In the genomic region with DNA sequence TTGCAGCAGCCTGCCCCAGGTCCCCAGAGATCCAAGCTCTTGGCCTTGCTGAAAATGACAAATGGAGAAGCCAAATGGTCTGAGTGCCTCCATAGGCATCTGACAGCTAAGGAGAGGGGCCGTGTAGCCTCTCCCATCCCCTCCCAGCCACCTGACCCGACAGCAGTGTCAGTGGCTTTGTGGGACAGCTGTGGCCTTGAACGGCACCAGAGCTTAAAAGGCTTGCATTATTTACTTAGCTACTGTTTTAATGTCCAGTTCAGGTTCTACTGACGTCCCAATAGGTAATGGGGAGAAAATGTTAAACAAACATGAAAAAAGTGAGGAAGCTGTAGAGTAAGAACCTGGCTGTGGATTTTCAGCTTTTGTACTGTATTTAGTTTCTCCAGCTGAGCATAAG, we compare ENCODE assay signal across 1 cellular context.
TF ChIP-seq lines count a peak whose summit lies in the region.

No MANE protein-coding gene starts in this region.

TF ChIP-seq in HepG2, 621 proteins besides CTCF, POLR2A, EP300 and RAD21 (continued from another document and continues in another):
- TF ChIP-seq, protein P1, sequence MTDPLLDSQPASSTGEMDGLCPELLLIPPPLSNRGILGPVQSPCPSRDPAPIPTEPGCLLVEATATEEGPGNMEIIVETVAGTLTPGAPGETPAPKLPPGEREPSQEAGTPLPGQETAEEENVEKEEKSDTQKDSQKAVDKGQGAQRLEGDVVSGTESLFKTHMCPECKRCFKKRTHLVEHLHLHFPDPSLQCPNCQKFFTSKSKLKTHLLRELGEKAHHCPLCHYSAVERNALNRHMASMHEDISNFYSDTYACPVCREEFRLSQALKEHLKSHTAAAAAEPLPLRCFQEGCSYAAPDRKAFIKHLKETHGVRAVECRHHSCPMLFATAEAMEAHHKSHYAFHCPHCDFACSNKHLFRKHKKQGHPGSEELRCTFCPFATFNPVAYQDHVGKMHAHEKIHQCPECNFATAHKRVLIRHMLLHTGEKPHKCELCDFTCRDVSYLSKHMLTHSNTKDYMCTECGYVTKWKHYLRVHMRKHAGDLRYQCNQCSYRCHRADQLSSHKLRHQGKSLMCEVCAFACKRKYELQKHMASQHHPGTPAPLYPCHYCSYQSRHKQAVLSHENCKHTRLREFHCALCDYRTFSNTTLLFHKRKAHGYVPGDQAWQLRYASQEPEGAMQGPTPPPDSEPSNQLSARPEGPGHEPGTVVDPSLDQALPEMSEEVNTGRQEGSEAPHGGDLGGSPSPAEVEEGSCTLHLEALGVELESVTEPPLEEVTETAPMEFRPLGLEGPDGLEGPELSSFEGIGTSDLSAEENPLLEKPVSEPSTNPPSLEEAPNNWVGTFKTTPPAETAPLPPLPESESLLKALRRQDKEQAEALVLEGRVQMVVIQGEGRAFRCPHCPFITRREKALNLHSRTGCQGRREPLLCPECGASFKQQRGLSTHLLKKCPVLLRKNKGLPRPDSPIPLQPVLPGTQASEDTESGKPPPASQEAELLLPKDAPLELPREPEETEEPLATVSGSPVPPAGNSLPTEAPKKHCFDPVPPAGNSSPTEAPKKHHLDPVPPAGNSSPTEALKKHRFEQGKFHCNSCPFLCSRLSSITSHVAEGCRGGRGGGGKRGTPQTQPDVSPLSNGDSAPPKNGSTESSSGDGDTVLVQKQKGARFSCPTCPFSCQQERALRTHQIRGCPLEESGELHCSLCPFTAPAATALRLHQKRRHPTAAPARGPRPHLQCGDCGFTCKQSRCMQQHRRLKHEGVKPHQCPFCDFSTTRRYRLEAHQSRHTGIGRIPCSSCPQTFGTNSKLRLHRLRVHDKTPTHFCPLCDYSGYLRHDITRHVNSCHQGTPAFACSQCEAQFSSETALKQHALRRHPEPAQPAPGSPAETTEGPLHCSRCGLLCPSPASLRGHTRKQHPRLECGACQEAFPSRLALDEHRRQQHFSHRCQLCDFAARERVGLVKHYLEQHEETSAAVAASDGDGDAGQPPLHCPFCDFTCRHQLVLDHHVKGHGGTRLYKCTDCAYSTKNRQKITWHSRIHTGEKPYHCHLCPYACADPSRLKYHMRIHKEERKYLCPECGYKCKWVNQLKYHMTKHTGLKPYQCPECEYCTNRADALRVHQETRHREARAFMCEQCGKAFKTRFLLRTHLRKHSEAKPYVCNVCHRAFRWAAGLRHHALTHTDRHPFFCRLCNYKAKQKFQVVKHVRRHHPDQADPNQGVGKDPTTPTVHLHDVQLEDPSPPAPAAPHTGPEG (CRISPR knock-in tag; IDR thresholded peaks at IDR 0.05), result no peak
- TF ChIP-seq, protein P2, sequence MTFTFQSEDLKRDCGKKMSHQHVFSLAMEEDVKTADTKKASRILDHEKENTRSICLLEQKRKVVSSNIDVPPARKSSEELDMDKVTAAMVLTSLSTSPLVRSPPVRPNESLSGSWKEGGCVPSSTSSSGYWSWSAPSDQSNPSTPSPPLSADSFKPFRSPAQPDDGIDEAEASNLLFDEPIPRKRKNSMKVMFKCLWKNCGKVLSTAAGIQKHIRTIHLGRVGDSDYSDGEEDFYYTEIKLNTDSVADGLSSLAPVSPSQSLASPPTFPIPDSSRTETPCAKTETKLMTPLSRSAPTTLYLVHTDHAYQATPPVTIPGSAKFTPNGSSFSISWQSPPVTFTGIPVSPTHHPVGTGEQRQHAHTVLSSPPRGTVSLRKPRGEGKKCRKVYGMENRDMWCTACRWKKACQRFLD (CRISPR knock-in tag; IDR thresholded peaks at IDR 0.05; ENCODE audit: borderline replicate concordance), result no peak
- no peak for TF ChIP-seq RFX5 (IDR thresholded peaks at IDR 0.05; ENCODE audit: low read depth, low read length)
- no peak for TF ChIP-seq HNRNPH1 (optimal IDR thresholded peaks at IDR 0.05; ENCODE audit: low read depth, low read length)
- no peak for TF ChIP-seq ZNF747 (CRISPR knock-in tag; IDR thresholded peaks at IDR 0.05; ENCODE audit: borderline replicate concordance)
- no peak for TF ChIP-seq ZNF207 (IDR thresholded peaks at IDR 0.05; ENCODE audit: borderline replicate concordance)
- TF ChIP-seq GPN1 (CRISPR knock-in tag; IDR thresholded peaks at IDR 0.05; ENCODE audit: borderline replicate concordance), result no peak
- TF ChIP-seq MXI1 (IDR thresholded peaks at IDR 0.05; ENCODE audit: borderline replicate concordance, low read depth, low read length), result no peak; the same call in 2 of the 3 replicates
- TF ChIP-seq ERF (CRISPR knock-in tag; IDR thresholded peaks at IDR 0.05), result peak; percentile 46; the same call in 1 of the 2 replicates
- TF ChIP-seq SNRNP70 (IDR thresholded peaks at IDR 0.05; ENCODE audit: low read depth, low read length), result no peak
- TF ChIP-seq TBP (CRISPR knock-in tag; IDR thresholded peaks at IDR 0.05), result no peak
- TF ChIP-seq, protein P3, sequence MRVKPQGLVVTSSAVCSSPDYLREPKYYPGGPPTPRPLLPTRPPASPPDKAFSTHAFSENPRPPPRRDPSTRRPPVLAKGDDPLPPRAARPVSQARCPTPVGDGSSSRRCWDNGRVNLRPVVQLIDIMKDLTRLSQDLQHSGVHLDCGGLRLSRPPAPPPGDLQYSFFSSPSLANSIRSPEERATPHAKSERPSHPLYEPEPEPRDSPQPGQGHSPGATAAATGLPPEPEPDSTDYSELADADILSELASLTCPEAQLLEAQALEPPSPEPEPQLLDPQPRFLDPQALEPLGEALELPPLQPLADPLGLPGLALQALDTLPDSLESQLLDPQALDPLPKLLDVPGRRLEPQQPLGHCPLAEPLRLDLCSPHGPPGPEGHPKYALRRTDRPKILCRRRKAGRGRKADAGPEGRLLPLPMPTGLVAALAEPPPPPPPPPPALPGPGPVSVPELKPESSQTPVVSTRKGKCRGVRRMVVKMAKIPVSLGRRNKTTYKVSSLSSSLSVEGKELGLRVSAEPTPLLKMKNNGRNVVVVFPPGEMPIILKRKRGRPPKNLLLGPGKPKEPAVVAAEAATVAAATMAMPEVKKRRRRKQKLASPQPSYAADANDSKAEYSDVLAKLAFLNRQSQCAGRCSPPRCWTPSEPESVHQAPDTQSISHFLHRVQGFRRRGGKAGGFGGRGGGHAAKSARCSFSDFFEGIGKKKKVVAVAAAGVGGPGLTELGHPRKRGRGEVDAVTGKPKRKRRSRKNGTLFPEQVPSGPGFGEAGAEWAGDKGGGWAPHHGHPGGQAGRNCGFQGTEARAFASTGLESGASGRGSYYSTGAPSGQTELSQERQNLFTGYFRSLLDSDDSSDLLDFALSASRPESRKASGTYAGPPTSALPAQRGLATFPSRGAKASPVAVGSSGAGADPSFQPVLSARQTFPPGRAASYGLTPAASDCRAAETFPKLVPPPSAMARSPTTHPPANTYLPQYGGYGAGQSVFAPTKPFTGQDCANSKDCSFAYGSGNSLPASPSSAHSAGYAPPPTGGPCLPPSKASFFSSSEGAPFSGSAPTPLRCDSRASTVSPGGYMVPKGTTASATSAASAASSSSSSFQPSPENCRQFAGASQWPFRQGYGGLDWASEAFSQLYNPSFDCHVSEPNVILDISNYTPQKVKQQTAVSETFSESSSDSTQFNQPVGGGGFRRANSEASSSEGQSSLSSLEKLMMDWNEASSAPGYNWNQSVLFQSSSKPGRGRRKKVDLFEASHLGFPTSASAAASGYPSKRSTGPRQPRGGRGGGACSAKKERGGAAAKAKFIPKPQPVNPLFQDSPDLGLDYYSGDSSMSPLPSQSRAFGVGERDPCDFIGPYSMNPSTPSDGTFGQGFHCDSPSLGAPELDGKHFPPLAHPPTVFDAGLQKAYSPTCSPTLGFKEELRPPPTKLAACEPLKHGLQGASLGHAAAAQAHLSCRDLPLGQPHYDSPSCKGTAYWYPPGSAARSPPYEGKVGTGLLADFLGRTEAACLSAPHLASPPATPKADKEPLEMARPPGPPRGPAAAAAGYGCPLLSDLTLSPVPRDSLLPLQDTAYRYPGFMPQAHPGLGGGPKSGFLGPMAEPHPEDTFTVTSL (CRISPR knock-in tag; IDR thresholded peaks at IDR 0.05; ENCODE audit: borderline replicate concordance), result peak; percentile 77; the same call in 1 of the 2 replicates
- TF ChIP-seq ZNF547 (CRISPR knock-in tag; IDR thresholded peaks at IDR 0.05), result no peak
- no peak for TF ChIP-seq NFYB (CRISPR knock-in tag; IDR thresholded peaks at IDR 0.05)
- no peak for TF ChIP-seq CBX1 (IDR thresholded peaks at IDR 0.05; ENCODE audit: low read depth)
- peak; percentile 75 for TF ChIP-seq RARA (CRISPR knock-in tag; IDR thresholded peaks at IDR 0.05)
- TF ChIP-seq, protein P4, sequence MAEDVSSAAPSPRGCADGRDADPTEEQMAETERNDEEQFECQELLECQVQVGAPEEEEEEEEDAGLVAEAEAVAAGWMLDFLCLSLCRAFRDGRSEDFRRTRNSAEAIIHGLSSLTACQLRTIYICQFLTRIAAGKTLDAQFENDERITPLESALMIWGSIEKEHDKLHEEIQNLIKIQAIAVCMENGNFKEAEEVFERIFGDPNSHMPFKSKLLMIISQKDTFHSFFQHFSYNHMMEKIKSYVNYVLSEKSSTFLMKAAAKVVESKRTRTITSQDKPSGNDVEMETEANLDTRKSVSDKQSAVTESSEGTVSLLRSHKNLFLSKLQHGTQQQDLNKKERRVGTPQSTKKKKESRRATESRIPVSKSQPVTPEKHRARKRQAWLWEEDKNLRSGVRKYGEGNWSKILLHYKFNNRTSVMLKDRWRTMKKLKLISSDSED (CRISPR knock-in tag; IDR thresholded peaks at IDR 0.05), result no peak
- no peak for TF ChIP-seq TEAD3 (CRISPR knock-in tag; optimal IDR thresholded peaks at IDR 0.05; ENCODE audit: borderline replicate concordance)
- TF ChIP-seq, protein P5, sequence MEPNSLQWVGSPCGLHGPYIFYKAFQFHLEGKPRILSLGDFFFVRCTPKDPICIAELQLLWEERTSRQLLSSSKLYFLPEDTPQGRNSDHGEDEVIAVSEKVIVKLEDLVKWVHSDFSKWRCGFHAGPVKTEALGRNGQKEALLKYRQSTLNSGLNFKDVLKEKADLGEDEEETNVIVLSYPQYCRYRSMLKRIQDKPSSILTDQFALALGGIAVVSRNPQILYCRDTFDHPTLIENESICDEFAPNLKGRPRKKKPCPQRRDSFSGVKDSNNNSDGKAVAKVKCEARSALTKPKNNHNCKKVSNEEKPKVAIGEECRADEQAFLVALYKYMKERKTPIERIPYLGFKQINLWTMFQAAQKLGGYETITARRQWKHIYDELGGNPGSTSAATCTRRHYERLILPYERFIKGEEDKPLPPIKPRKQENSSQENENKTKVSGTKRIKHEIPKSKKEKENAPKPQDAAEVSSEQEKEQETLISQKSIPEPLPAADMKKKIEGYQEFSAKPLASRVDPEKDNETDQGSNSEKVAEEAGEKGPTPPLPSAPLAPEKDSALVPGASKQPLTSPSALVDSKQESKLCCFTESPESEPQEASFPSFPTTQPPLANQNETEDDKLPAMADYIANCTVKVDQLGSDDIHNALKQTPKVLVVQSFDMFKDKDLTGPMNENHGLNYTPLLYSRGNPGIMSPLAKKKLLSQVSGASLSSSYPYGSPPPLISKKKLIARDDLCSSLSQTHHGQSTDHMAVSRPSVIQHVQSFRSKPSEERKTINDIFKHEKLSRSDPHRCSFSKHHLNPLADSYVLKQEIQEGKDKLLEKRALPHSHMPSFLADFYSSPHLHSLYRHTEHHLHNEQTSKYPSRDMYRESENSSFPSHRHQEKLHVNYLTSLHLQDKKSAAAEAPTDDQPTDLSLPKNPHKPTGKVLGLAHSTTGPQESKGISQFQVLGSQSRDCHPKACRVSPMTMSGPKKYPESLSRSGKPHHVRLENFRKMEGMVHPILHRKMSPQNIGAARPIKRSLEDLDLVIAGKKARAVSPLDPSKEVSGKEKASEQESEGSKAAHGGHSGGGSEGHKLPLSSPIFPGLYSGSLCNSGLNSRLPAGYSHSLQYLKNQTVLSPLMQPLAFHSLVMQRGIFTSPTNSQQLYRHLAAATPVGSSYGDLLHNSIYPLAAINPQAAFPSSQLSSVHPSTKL (CRISPR knock-in tag; IDR thresholded peaks at IDR 0.05), result peak; percentile 77
- TF ChIP-seq, protein P6, sequence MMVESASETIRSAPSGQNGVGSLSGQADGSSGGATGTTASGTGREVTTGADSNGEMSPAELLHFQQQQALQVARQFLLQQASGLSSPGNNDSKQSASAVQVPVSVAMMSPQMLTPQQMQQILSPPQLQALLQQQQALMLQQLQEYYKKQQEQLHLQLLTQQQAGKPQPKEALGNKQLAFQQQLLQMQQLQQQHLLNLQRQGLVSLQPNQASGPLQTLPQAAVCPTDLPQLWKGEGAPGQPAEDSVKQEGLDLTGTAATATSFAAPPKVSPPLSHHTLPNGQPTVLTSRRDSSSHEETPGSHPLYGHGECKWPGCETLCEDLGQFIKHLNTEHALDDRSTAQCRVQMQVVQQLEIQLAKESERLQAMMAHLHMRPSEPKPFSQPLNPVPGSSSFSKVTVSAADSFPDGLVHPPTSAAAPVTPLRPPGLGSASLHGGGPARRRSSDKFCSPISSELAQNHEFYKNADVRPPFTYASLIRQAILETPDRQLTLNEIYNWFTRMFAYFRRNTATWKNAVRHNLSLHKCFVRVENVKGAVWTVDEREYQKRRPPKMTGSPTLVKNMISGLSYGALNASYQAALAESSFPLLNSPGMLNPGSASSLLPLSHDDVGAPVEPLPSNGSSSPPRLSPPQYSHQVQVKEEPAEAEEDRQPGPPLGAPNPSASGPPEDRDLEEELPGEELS (CRISPR knock-in tag; IDR thresholded peaks at IDR 0.05), result peak; percentile 54; the same call in 1 of the 2 replicates
- no peak for TF ChIP-seq KAT2B (IDR thresholded peaks at IDR 0.05; ENCODE audit: borderline replicate concordance, low read depth, low read length)
- no peak for TF ChIP-seq NCOR1 (IDR thresholded peaks at IDR 0.05; ENCODE audit: borderline replicate concordance, low read length)
- no peak for TF ChIP-seq ZNF781 (CRISPR knock-in tag; IDR thresholded peaks at IDR 0.05; ENCODE audit: borderline replicate concordance, not compliant biosample characterization)
- TF ChIP-seq, protein P7, sequence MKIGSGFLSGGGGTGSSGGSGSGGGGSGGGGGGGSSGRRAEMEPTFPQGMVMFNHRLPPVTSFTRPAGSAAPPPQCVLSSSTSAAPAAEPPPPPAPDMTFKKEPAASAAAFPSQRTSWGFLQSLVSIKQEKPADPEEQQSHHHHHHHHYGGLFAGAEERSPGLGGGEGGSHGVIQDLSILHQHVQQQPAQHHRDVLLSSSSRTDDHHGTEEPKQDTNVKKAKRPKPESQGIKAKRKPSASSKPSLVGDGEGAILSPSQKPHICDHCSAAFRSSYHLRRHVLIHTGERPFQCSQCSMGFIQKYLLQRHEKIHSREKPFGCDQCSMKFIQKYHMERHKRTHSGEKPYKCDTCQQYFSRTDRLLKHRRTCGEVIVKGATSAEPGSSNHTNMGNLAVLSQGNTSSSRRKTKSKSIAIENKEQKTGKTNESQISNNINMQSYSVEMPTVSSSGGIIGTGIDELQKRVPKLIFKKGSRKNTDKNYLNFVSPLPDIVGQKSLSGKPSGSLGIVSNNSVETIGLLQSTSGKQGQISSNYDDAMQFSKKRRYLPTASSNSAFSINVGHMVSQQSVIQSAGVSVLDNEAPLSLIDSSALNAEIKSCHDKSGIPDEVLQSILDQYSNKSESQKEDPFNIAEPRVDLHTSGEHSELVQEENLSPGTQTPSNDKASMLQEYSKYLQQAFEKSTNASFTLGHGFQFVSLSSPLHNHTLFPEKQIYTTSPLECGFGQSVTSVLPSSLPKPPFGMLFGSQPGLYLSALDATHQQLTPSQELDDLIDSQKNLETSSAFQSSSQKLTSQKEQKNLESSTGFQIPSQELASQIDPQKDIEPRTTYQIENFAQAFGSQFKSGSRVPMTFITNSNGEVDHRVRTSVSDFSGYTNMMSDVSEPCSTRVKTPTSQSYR (CRISPR knock-in tag; IDR thresholded peaks at IDR 0.05; ENCODE audit: borderline replicate concordance), result no peak; the same call in 1 of the 2 replicates
